Comparison of ENCODE assay signal across 22 cellular contexts in genomic region chr1:7919880-7920279, GRCh38. TPM values are rescaled to one million over a fixed set of nuclear protein-coding genes. Genes with fewer than 3 reads are reported as not detected.
DNase-seq lines count a peak whose midpoint lies in the region; ATAC-seq lines count a peak whose summit lies in the region.
"Had no signal": no experiment of that assay in that cellular context is flagged by ENCODE, and none has a peak within 500 bp of the region (broad histone marks: within the 10 kb centered on the region; RNA-seq: fewer than 3 reads in every experiment).

No MANE protein-coding gene starts in this region.

- DNase-seq in activated CD4-positive, alpha-beta T cell treated with anti-CD3 and anti-CD28 coated beads, Interleukin-2, amount 10 ng/mL, durations not matched to agents 24 days and 14 days, result no peak
- DNase-seq in activated CD4-positive, alpha-beta T cell treated with anti-CD3 and anti-CD28 coated beads for 48 hours, result no peak
- DNase-seq in activated naive CD4-positive, alpha-beta T cell treated with anti-CD3 and anti-CD28 coated beads for 36 hours, result no peak
- no peak for DNase-seq in activated naive CD4-positive, alpha-beta T cell (lab: John Stamatoyannopoulos, UW)
- no peak for DNase-seq in activated naive CD8-positive, alpha-beta T cell treated with anti-CD3 and anti-CD28 coated beads, Interleukin-2, amount 50 U/mL, for 24 hours
- DNase-seq in stimulated activated naive CD8-positive, alpha-beta T cell treated with anti-CD3 and anti-CD28 coated beads, Interleukin-15, amount 100 ng/mL, for 72 hours, result no peak
- no peak for DNase-seq in NCI-H2171 (lab: John Stamatoyannopoulos, UW)
- DNase-seq in left cardiac atrium, result no peak
- DNase-seq: Caco-2; CD8-positive, alpha-beta T cell; KG1; MG63; NCI-H1105 treated with DMSO at 0.1 percent for 48 hours; NCI-H146; NCI-H1930; NCI-H2107; NCI-H446; NCI-H524 treated with DMSO at 0.1 percent for 48 hours; NCI-H774 had no signal

- peak overlapping the region; percentile 29 for H3K27ac Mint-ChIP-seq in activated CD4-positive, alpha-beta T cell treated with anti-CD3 and anti-CD28 coated beads, Interleukin-2, amount 10 ng/mL, durations not matched to agents 24 days and 14 days
- H3K27ac Mint-ChIP-seq in activated naive CD4-positive, alpha-beta T cell treated with anti-CD3 and anti-CD28 coated beads for 36 hours, result peak overlapping the region; percentile 36
- H3K27ac Mint-ChIP-seq in activated naive CD8-positive, alpha-beta T cell treated with anti-CD3 and anti-CD28 coated beads, Interleukin-2, amount 50 U/mL, for 24 hours, result peak overlapping the region; percentile 97
- H3K27ac Mint-ChIP-seq in stimulated activated naive CD8-positive, alpha-beta T cell treated with anti-CD3 and anti-CD28 coated beads, Interleukin-15, amount 100 ng/mL, for 72 hours, result peak overlapping the region; percentile 6 to 88
- H3K27ac Mint-ChIP-seq: B cell; CD8-positive, alpha-beta T cell; GM23338; HFFc6 had no signal

- no peak overlapping the region for H3K4me3 Mint-ChIP-seq in activated CD4-positive, alpha-beta T cell treated with anti-CD3 and anti-CD28 coated beads, Interleukin-2, amount 10 ng/mL, durations not matched to agents 24 days and 14 days
- no peak overlapping the region for H3K4me3 Mint-ChIP-seq in activated naive CD4-positive, alpha-beta T cell treated with anti-CD3 and anti-CD28 coated beads for 36 hours
- H3K4me3 Mint-ChIP-seq in activated naive CD8-positive, alpha-beta T cell treated with anti-CD3 and anti-CD28 coated beads, Interleukin-2, amount 50 U/mL, for 24 hours, result peak overlapping the region; percentile 40
- H3K4me3 Mint-ChIP-seq in stimulated activated naive CD8-positive, alpha-beta T cell treated with anti-CD3 and anti-CD28 coated beads, Interleukin-15, amount 100 ng/mL, for 72 hours, result peak overlapping the region; percentile 33 to 45
- H3K4me3 Mint-ChIP-seq: B cell; CD8-positive, alpha-beta T cell; GM23338; HFFc6 had no signal

- intact Hi-C loops in activated CD4-positive, alpha-beta T cell treated with anti-CD3 and anti-CD28 coated beads, Interleukin-2, amount 10 ng/mL, durations not matched to agents 24 days and 14 days (cut with micrococcal nuclease), result loop anchor here (2.0 kb wide), 1 partner anchor 41 kb away; the partner anchor contains the start of gene PARK7
- intact Hi-C loops in activated naive CD4-positive, alpha-beta T cell treated with anti-CD3 and anti-CD28 coated beads for 36 hours (cut with micrococcal nuclease), result loop anchor here (1.0 to 2.0 kb wide), 5 partner anchors 18 to 371 kb away; partner anchors contain the start of genes PARK7 and TNFRSF9
- intact Hi-C loops in left cardiac atrium (cut with DNase I), result no loop called here

- ATAC-seq in activated naive CD8-positive, alpha-beta T cell treated with anti-CD3 and anti-CD28 coated beads, Interleukin-2, amount 50 U/mL, for 24 hours, result no peak
- peak; percentile 50 for ATAC-seq in stimulated activated naive CD8-positive, alpha-beta T cell treated with anti-CD3 and anti-CD28 coated beads, Interleukin-15, amount 100 ng/mL, for 72 hours
- no peak for ATAC-seq in left cardiac atrium
- ATAC-seq: CD8-positive, alpha-beta T cell; GM23338 had no signal

- H3K27me3 Mint-ChIP-seq in activated CD4-positive, alpha-beta T cell treated with anti-CD3 and anti-CD28 coated beads, Interleukin-2, amount 10 ng/mL, durations not matched to agents 24 days and 14 days, result no peaks in the 10 kb centered on the region
- H3K27me3 Mint-ChIP-seq in activated naive CD4-positive, alpha-beta T cell treated with anti-CD3 and anti-CD28 coated beads for 36 hours (ENCODE audit: low read depth), result no peaks in the 10 kb centered on the region
- no peaks in the 10 kb centered on the region for H3K27me3 Mint-ChIP-seq in activated naive CD8-positive, alpha-beta T cell treated with anti-CD3 and anti-CD28 coated beads, Interleukin-2, amount 50 U/mL, for 24 hours
- no peaks in the 10 kb centered on the region for H3K27me3 Mint-ChIP-seq in stimulated activated naive CD8-positive, alpha-beta T cell treated with anti-CD3 and anti-CD28 coated beads, Interleukin-15, amount 100 ng/mL, for 72 hours

- H3K36me3 Mint-ChIP-seq in activated CD4-positive, alpha-beta T cell treated with anti-CD3 and anti-CD28 coated beads, Interleukin-2, amount 10 ng/mL, durations not matched to agents 24 days and 14 days (ENCODE audit: low read depth), result peaks cover 30% of the 10 kb centered on the region
- peaks cover 6% of the 10 kb centered on the region for H3K36me3 Mint-ChIP-seq in activated naive CD4-positive, alpha-beta T cell treated with anti-CD3 and anti-CD28 coated beads for 36 hours (ENCODE audit: low read depth)
- peaks cover 70% of the 10 kb centered on the region for H3K36me3 Mint-ChIP-seq in activated naive CD8-positive, alpha-beta T cell treated with anti-CD3 and anti-CD28 coated beads, Interleukin-2, amount 50 U/mL, for 24 hours (ENCODE audit: low read depth)
- H3K36me3 Mint-ChIP-seq: CD8-positive, alpha-beta T cell had no signal

- CTCF ChIA-PET in activated naive CD4-positive, alpha-beta T cell treated with anti-CD3 and anti-CD28 coated beads for 36 hours (lab: Charles Lee), result interaction anchor here (0.6 to 1.0 kb wide), 2 partner anchors 62 to 95 kb away, joined by 3 to 4 read pairs; no protein-coding TSS in a partner anchor

- H3K9me3 Mint-ChIP-seq in activated CD4-positive, alpha-beta T cell treated with anti-CD3 and anti-CD28 coated beads, Interleukin-2, amount 10 ng/mL, durations not matched to agents 24 days and 14 days, result no peaks in the 10 kb centered on the region
- no peaks in the 10 kb centered on the region for H3K9me3 Mint-ChIP-seq in activated naive CD4-positive, alpha-beta T cell treated with anti-CD3 and anti-CD28 coated beads for 36 hours
- H3K9me3 Mint-ChIP-seq in activated naive CD8-positive, alpha-beta T cell treated with anti-CD3 and anti-CD28 coated beads, Interleukin-2, amount 50 U/mL, for 24 hours, result peaks cover 5% of the 10 kb centered on the region
- peaks cover 0 to 6% of the 10 kb centered on the region in 2 donors for H3K9me3 Mint-ChIP-seq in stimulated activated naive CD8-positive, alpha-beta T cell treated with anti-CD3 and anti-CD28 coated beads, Interleukin-15, amount 100 ng/mL, for 72 hours
- H3K9me3 Mint-ChIP-seq: CD8-positive, alpha-beta T cell; GM23338; HFFc6 had no signal

- H3K4me1 Mint-ChIP-seq in activated CD4-positive, alpha-beta T cell treated with anti-CD3 and anti-CD28 coated beads, Interleukin-2, amount 10 ng/mL, durations not matched to agents 24 days and 14 days, result peaks cover 26% of the 10 kb centered on the region
- peaks cover 39% of the 10 kb centered on the region for H3K4me1 Mint-ChIP-seq in activated naive CD4-positive, alpha-beta T cell treated with anti-CD3 and anti-CD28 coated beads for 36 hours (ENCODE audit: low read depth)
- peaks cover 88% of the 10 kb centered on the region for H3K4me1 Mint-ChIP-seq in activated naive CD8-positive, alpha-beta T cell treated with anti-CD3 and anti-CD28 coated beads, Interleukin-2, amount 50 U/mL, for 24 hours
- H3K4me1 Mint-ChIP-seq in stimulated activated naive CD8-positive, alpha-beta T cell treated with anti-CD3 and anti-CD28 coated beads, Interleukin-15, amount 100 ng/mL, for 72 hours, result peaks cover 83% of the 10 kb centered on the region
- H3K4me1 Mint-ChIP-seq: B cell, GM23338 had no signal

RNA-seq across cellular contexts. Expression of gene TNFRSF9, which starts 20.8 kb away (rescaled TPM):
- 30.5 and 30.9 TPM in 2 replicates for total RNA-seq in activated CD4-positive, alpha-beta T cell treated with anti-CD3 and anti-CD28 coated beads, Interleukin-2, amount 10 ng/mL, durations not matched to agents 24 days and 14 days
- 10 to 100 TPM; 10.5 to 11.6 TPM for total RNA-seq in activated naive CD4-positive, alpha-beta T cell treated with anti-CD3 and anti-CD28 coated beads for 36 hours
- total RNA-seq in left cardiac atrium, result under 1 TPM; 0.08 to 0.09 TPM
- total RNA-seq: GM23338, HFFc6 had no signal

RNA-seq across cellular contexts. Expression of gene PARK7, which starts 41.6 kb away (rescaled TPM):
- total RNA-seq in activated CD4-positive, alpha-beta T cell treated with anti-CD3 and anti-CD28 coated beads, Interleukin-2, amount 10 ng/mL, durations not matched to agents 24 days and 14 days, result 409 and 426 TPM in 2 replicates
- total RNA-seq in activated naive CD4-positive, alpha-beta T cell treated with anti-CD3 and anti-CD28 coated beads for 36 hours, result 100 to 1,000 TPM; 373 to 397 TPM
- total RNA-seq in left cardiac atrium, result 100 to 1,000 TPM; 284 to 328 TPM

Comparison
In these comparisons a context has a peak if more than half of its experiments do, and no peak if none do; other contexts are left out.
1. H3K27ac Mint-ChIP-seq: peak in every context shown above with its lines; median percentile 97 in activated naive CD8-positive, alpha-beta T cell treated with anti-CD3 and anti-CD28 coated beads, Interleukin-2, amount 50 U/mL, for 24 hours; 47 in stimulated activated naive CD8-positive, alpha-beta T cell treated with anti-CD3 and anti-CD28 coated beads, Interleukin-15, amount 100 ng/mL, for 72 hours; 36 in activated naive CD4-positive, alpha-beta T cell treated with anti-CD3 and anti-CD28 coated beads for 36 hours; 29 in activated CD4-positive, alpha-beta T cell treated with anti-CD3 and anti-CD28 coated beads, Interleukin-2, amount 10 ng/mL, durations not matched to agents 24 days and 14 days.
2. H3K4me3 Mint-ChIP-seq: peak in activated naive CD8-positive, alpha-beta T cell treated with anti-CD3 and anti-CD28 coated beads, Interleukin-2, amount 50 U/mL, for 24 hours (single experiment) and stimulated activated naive CD8-positive, alpha-beta T cell treated with anti-CD3 and anti-CD28 coated beads, Interleukin-15, amount 100 ng/mL, for 72 hours (2 of 2); none in activated CD4-positive, alpha-beta T cell treated with anti-CD3 and anti-CD28 coated beads, Interleukin-2, amount 10 ng/mL, durations not matched to agents 24 days and 14 days (single experiment) and activated naive CD4-positive, alpha-beta T cell treated with anti-CD3 and anti-CD28 coated beads for 36 hours (single experiment).
3. RNA of gene TNFRSF9, which starts 20.8 kb away (total RNA-seq): 30.5 to 30.9 TPM in activated CD4-positive, alpha-beta T cell treated with anti-CD3 and anti-CD28 coated beads, Interleukin-2, amount 10 ng/mL, durations not matched to agents 24 days and 14 days and 10.5 to 11.6 TPM in activated naive CD4-positive, alpha-beta T cell treated with anti-CD3 and anti-CD28 coated beads for 36 hours; 0.08 to 0.09 TPM in left cardiac atrium; every median in the first group is over 10 times any median in the second.
4. intact Hi-C loops: an anchor here in activated CD4-positive, alpha-beta T cell treated with anti-CD3 and anti-CD28 coated beads, Interleukin-2, amount 10 ng/mL, durations not matched to agents 24 days and 14 days (2.0 kb wide) and activated naive CD4-positive, alpha-beta T cell treated with anti-CD3 and anti-CD28 coated beads for 36 hours (1.0 to 2.0 kb wide); none called in left cardiac atrium.